ENCODE assay signal across 8 cellular contexts in genomic region chr15:72722071-72722696, GRCh38. TPM values are rescaled to one million over a fixed set of nuclear protein-coding genes. Genes with fewer than 3 reads are reported as not detected.
DNase-seq lines count a peak whose midpoint lies in the region; ATAC-seq and TF ChIP-seq lines count a peak whose summit lies in the region.

No MANE protein-coding gene starts in this region.

- DNase-seq in DMS153 treated with DMSO at 0.1 percent for 48 hours (lab: John Stamatoyannopoulos, UW; ENCODE audit: unreplicated experiment) (peak; percentile 19), DMS153 (lab: John Stamatoyannopoulos, UW) (no peak), NCI-H1930 (lab: John Stamatoyannopoulos, UW) (peak; percentile 0 to 23), WERI-Rb-1 (peak; percentile 71), breast epithelium (ENCODE audit: low spot score in 2 of 2) (no peak), kidney epithelial cell (ENCODE audit: low read depth) (peak; percentile 26)
- DNase-seq in stimulated activated CD4-positive, alpha-beta T cell treated with anti-CD3 and anti-CD28 coated beads, Interleukin-2, amount 100 ng/mL, for 4 hours (ENCODE audit: low read depth): peak; percentile 58

- H3K4me3 ChIP-seq in WERI-Rb-1 (ENCODE audit: low read depth, low read length) (no peak overlapping the region), breast epithelium (no peak overlapping the region), kidney epithelial cell (ENCODE audit: low read depth, low read length) (no peak overlapping the region)

- H3K27me3 ChIP-seq in WERI-Rb-1 (ENCODE audit: insufficient read depth, low read depth, severe bottlenecking) (no peaks in the 10 kb centered on the region), breast epithelium (no peaks in the 10 kb centered on the region), kidney epithelial cell (ENCODE audit: control insufficient read depth, insufficient read depth, low read length) (no peaks in the 10 kb centered on the region)

- intact Hi-C loops in breast epithelium (cut with DNase I; ENCODE audit: low total_unique reads): loop anchor here (10.0 kb wide), 1 partner anchor 883 kb away; no protein-coding TSS in a partner anchor

- no peaks in the 10 kb centered on the region for H3K4me1 ChIP-seq in breast epithelium

- no peak for ATAC-seq in HG02763 (IDR thresholded peaks at IDR 0.05; ENCODE audit: unreplicated experiment)

- TF ChIP-seq POLR2A in breast epithelium (IDR thresholded peaks at IDR 0.05): no peak

- no peaks in the 10 kb centered on the region for H3K9me3 ChIP-seq in WERI-Rb-1 (ENCODE audit: severe bottlenecking)
- no peaks in the 10 kb centered on the region for H3K9me3 ChIP-seq in breast epithelium

- no peak overlapping the region for H3K27ac ChIP-seq in WERI-Rb-1
- no peak overlapping the region for H3K27ac ChIP-seq in breast epithelium

- H3K36me3 ChIP-seq in WERI-Rb-1: peaks cover 9% of the 10 kb centered on the region
- H3K36me3 ChIP-seq in breast epithelium: peaks cover under 1% of the 10 kb centered on the region
- peaks cover 1% of the 10 kb centered on the region for H3K36me3 ChIP-seq in kidney epithelial cell (ENCODE audit: control insufficient read depth, insufficient read depth, low read length)

- TF ChIP-seq CTCF in WERI-Rb-1 (IDR thresholded peaks at IDR 0.05; ENCODE audit: low read depth, low read length) (peak; percentile 77), breast epithelium (IDR thresholded peaks at IDR 0.05) (peak in 2 of 3 donors; percentile 57 to 58), kidney epithelial cell (IDR thresholded peaks at IDR 0.05; ENCODE audit: insufficient read depth, low read length, poor library complexity, severe bottlenecking) (peak; percentile 82)

RNA-seq across cellular contexts. Expression of gene BBS4, which starts 36.2 kb away (rescaled TPM):
- 10 to 100 TPM; 18.9 to 74.9 (median 51.1) TPM for total RNA-seq in breast epithelium
- total RNA-seq in kidney epithelial cell: 18.8 and 30.7 TPM in 2 replicates

RNA-seq across cellular contexts. Expression of gene HIGD2B, which starts 36.2 kb away (rescaled TPM):
- not detected for total RNA-seq in breast epithelium
- not detected in 2 replicates for total RNA-seq in kidney epithelial cell

Comparison
In these comparisons a context has a peak if more than half of its experiments do, and no peak if none do; other contexts are left out.
1. DNase-seq: peak in DMS153 treated with DMSO at 0.1 percent for 48 hours (single experiment), NCI-H1930 (2 of 2), WERI-Rb-1 (single experiment), kidney epithelial cell (single experiment) and stimulated activated CD4-positive, alpha-beta T cell treated with anti-CD3 and anti-CD28 coated beads, Interleukin-2, amount 100 ng/mL, for 4 hours (single experiment); none in DMS153 (single experiment) and breast epithelium (0 of 2).
2. Peak in every context shown above with its lines, with median percentiles within 50 percentile points of each other: CTCF ChIP-seq.